In genomic region chr2:117195381-117195780, GRCh38 we compare ENCODE assay signal across 29 cellular contexts.
A peak's percentile ranks its signal among the peaks of the same experiment; 100 is the strongest.
DNase-seq lines count a peak whose midpoint lies in the region; ATAC-seq and TF ChIP-seq lines count a peak whose summit lies in the region.
"Had no signal": no experiment of that assay in that cellular context is flagged by ENCODE, and none has a peak within 500 bp of the region (broad histone marks: within the 10 kb centered on the region; RNA-seq: fewer than 3 reads in every experiment).

No MANE protein-coding gene starts in this region.

- H3K27ac ChIP-seq in Karpas-422 (ENCODE audit: low read length) = peak overlapping the region; percentile 96
- H3K27ac ChIP-seq in OCI-LY3 (ENCODE audit: low read length) = peak overlapping the region; percentile 36
- H3K27ac ChIP-seq: 22Rv1; A549; BLaER1; BLaER1 treated with 17β-estradiol and CSF1 and Interleukin-3, amounts not matched to agents 10 nM and 100 nM; C4-2B had no signal

- no peaks in the 10 kb centered on the region for H3K36me3 ChIP-seq in Karpas-422 (ENCODE audit: insufficient read depth, low read length)
- H3K36me3 ChIP-seq in OCI-LY3 (replicated peaks; ENCODE audit: low read depth, low read length) = no peaks in the 10 kb centered on the region
- H3K36me3 ChIP-seq: BE2C; BLaER1; BLaER1 treated with 17β-estradiol and CSF1 and Interleukin-3, amounts not matched to agents 10 nM and 100 nM had no signal

- H3K4me2 ChIP-seq in Karpas-422 (ENCODE audit: low read depth, low read length, poor library complexity, severe bottlenecking) (peak overlapping the region; percentile 76), OCI-LY3 (ENCODE audit: low read length) (peak overlapping the region; percentile 66)
- H3K4me2 ChIP-seq: A549; BLaER1; BLaER1 treated with 17β-estradiol and CSF1 and Interleukin-3, amounts not matched to agents 10 nM and 100 nM had no signal

- H3K9ac ChIP-seq in Karpas-422 (ENCODE audit: low read length) (peak overlapping the region; percentile 53), OCI-LY3 (ENCODE audit: low read length) (no peak overlapping the region)
- H3K9ac ChIP-seq: BLaER1; BLaER1 treated with 17β-estradiol and CSF1 and Interleukin-3, amounts not matched to agents 10 nM and 100 nM had no signal

- H4K20me1 ChIP-seq in Karpas-422 (ENCODE audit: insufficient read depth, low read depth, low read length) (no peaks in the 10 kb centered on the region), OCI-LY3 (ENCODE audit: insufficient read depth, low read length) (no peaks in the 10 kb centered on the region)
- H4K20me1 ChIP-seq: BLaER1; BLaER1 treated with 17β-estradiol and CSF1 and Interleukin-3, amounts not matched to agents 10 nM and 100 nM had no signal

- H3K4me1 ChIP-seq in Karpas-422 (ENCODE audit: low read length) (peaks cover 96% of the 10 kb centered on the region), OCI-LY3 (ENCODE audit: low read length) (peaks cover 20% of the 10 kb centered on the region)
- H3K4me1 ChIP-seq: A549; BE2C; BLaER1; BLaER1 treated with 17β-estradiol and CSF1 and Interleukin-3, amounts not matched to agents 10 nM and 100 nM; Caco-2 had no signal

- H3K4me3 ChIP-seq in Karpas-422 (ENCODE audit: low read length) = peak overlapping the region; percentile 55
- peak overlapping the region; percentile 38 for H3K4me3 ChIP-seq in OCI-LY3 (ENCODE audit: low read length)
- H3K4me3 ChIP-seq: A549; BLaER1; BLaER1 treated with 17β-estradiol and CSF1 and Interleukin-3, amounts not matched to agents 10 nM and 100 nM had no signal

- H3K9me3 ChIP-seq in Karpas-422 (ENCODE audit: low read length) (no peaks in the 10 kb centered on the region), OCI-LY3 (ENCODE audit: insufficient read depth, low read length) (no peaks in the 10 kb centered on the region)
- H3K9me3 ChIP-seq: A549; BE2C; BLaER1; BLaER1 treated with 17β-estradiol and CSF1 and Interleukin-3, amounts not matched to agents 10 nM and 100 nM; Caco-2 had no signal

- H2AFZ ChIP-seq in Karpas-422 (ENCODE audit: low read length) = no peak overlapping the region
- no peak overlapping the region for H2AFZ ChIP-seq in OCI-LY3 (ENCODE audit: low read depth, low read length)

- ATAC-seq in GM19452 (IDR thresholded peaks at IDR 0.05; ENCODE audit: unreplicated experiment) = no peak
- ATAC-seq: A549; CD8-positive, alpha-beta T cell had no signal

- TF ChIP-seq CTCF in OCI-LY3 (IDR thresholded peaks at IDR 0.05; ENCODE audit: low read depth, low read length) = no peak

- H3K27me3 ChIP-seq in Karpas-422 (ENCODE audit: low read length) = no peaks in the 10 kb centered on the region
- no peaks in the 10 kb centered on the region for H3K27me3 ChIP-seq in OCI-LY3 (ENCODE audit: low read depth, low read length)
- H3K27me3 ChIP-seq: BE2C; BLaER1; BLaER1 treated with 17β-estradiol and CSF1 and Interleukin-3, amounts not matched to agents 10 nM and 100 nM had no signal

- no peaks in the 10 kb centered on the region for H3K9me2 ChIP-seq in Karpas-422 (replicated peaks; ENCODE audit: insufficient read depth, low read length)

- DNase-seq in Karpas-422 (peak; percentile 94), NCI-H1436 (lab: John Stamatoyannopoulos, UW) (no peak)
- DNase-seq: 8988T; ACHN; AML-193; BE2C; C1 segment of cervical spinal cord; Caco-2; Calu3; CD4-positive, alpha-beta memory T cell; CD4-positive, alpha-beta T cell; CD4-positive, CD25-positive, alpha-beta regulatory T cell; CD8-positive, alpha-beta memory T cell; CD8-positive, alpha-beta T cell; COR-L47; DMS 273 treated with DMSO at 0.1 percent for 48 hours; DMS153; DMS53; DMS79; DMS79 treated with DMSO at 0.1 percent for 48 hours; DND-41; EL had no signal

- H3K79me2 ChIP-seq in Karpas-422 (ENCODE audit: low read length) = no peaks in the 10 kb centered on the region
- H3K79me2 ChIP-seq in OCI-LY3 (ENCODE audit: low read length) = no peaks in the 10 kb centered on the region
